In the genomic region with DNA sequence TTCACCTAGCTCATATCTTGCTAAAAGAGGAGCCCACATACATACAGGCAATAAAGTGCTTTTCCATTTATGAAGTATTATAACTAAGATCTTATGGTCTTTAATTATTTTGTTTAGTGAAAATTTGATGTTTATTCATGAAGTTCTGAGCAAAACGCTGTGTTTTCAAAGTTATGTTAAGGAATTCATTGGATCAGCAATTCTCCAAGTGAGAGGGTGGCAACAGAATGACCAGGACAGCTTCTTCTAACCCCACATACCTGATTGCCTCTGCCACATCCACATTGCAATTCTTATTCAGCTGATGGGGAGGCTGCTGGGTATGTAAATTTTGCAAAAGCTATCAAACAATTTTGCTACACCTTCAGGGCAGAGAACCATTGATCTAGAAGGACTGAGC, we compare ENCODE assay signal across 3 cellular contexts.
TF ChIP-seq lines count a peak whose summit lies in the region.

No MANE protein-coding gene starts in this region.

TF ChIP-seq in SK-N-SH, 30 proteins besides CTCF, POLR2A, EP300 and RAD21 (continues in another document):
- TF ChIP-seq, protein P1, sequence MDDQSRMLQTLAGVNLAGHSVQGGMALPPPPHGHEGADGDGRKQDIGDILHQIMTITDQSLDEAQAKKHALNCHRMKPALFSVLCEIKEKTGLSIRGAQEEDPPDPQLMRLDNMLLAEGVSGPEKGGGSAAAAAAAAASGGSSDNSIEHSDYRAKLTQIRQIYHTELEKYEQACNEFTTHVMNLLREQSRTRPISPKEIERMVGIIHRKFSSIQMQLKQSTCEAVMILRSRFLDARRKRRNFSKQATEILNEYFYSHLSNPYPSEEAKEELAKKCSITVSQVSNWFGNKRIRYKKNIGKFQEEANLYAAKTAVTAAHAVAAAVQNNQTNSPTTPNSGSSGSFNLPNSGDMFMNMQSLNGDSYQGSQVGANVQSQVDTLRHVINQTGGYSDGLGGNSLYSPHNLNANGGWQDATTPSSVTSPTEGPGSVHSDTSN (IDR thresholded peaks at IDR 0.05) = no peak
- TF ChIP-seq, protein P2, sequence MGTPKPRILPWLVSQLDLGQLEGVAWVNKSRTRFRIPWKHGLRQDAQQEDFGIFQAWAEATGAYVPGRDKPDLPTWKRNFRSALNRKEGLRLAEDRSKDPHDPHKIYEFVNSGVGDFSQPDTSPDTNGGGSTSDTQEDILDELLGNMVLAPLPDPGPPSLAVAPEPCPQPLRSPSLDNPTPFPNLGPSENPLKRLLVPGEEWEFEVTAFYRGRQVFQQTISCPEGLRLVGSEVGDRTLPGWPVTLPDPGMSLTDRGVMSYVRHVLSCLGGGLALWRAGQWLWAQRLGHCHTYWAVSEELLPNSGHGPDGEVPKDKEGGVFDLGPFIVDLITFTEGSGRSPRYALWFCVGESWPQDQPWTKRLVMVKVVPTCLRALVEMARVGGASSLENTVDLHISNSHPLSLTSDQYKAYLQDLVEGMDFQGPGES (IDR thresholded peaks at IDR 0.05; ENCODE audit: low read depth, low read length) = no peak
- TF ChIP-seq, protein P3, sequence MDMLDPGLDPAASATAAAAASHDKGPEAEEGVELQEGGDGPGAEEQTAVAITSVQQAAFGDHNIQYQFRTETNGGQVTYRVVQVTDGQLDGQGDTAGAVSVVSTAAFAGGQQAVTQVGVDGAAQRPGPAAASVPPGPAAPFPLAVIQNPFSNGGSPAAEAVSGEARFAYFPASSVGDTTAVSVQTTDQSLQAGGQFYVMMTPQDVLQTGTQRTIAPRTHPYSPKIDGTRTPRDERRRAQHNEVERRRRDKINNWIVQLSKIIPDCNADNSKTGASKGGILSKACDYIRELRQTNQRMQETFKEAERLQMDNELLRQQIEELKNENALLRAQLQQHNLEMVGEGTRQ (IDR thresholded peaks at IDR 0.05; ENCODE audit: borderline replicate concordance, low read depth, low read length) = no peak
- TF ChIP-seq SMC3 (IDR thresholded peaks at IDR 0.05; ENCODE audit: low read depth, low read length) (no peak), RXRA (IDR thresholded peaks at IDR 0.05; ENCODE audit: borderline replicate concordance, low read depth) (no peak), ELF1 (IDR thresholded peaks at IDR 0.05) (no peak), FOXJ3 (CRISPR knock-in tag; IDR thresholded peaks at IDR 0.05) (no peak), POLR2AphosphoS5 (IDR thresholded peaks at IDR 0.05; ENCODE audit: low read depth, low read length) (no peak)
- TF ChIP-seq, protein P4, sequence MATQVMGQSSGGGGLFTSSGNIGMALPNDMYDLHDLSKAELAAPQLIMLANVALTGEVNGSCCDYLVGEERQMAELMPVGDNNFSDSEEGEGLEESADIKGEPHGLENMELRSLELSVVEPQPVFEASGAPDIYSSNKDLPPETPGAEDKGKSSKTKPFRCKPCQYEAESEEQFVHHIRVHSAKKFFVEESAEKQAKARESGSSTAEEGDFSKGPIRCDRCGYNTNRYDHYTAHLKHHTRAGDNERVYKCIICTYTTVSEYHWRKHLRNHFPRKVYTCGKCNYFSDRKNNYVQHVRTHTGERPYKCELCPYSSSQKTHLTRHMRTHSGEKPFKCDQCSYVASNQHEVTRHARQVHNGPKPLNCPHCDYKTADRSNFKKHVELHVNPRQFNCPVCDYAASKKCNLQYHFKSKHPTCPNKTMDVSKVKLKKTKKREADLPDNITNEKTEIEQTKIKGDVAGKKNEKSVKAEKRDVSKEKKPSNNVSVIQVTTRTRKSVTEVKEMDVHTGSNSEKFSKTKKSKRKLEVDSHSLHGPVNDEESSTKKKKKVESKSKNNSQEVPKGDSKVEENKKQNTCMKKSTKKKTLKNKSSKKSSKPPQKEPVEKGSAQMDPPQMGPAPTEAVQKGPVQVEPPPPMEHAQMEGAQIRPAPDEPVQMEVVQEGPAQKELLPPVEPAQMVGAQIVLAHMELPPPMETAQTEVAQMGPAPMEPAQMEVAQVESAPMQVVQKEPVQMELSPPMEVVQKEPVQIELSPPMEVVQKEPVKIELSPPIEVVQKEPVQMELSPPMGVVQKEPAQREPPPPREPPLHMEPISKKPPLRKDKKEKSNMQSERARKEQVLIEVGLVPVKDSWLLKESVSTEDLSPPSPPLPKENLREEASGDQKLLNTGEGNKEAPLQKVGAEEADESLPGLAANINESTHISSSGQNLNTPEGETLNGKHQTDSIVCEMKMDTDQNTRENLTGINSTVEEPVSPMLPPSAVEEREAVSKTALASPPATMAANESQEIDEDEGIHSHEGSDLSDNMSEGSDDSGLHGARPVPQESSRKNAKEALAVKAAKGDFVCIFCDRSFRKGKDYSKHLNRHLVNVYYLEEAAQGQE (IDR thresholded peaks at IDR 0.05; ENCODE audit: low read depth, low read length) = no peak
- TF ChIP-seq, protein P5, sequence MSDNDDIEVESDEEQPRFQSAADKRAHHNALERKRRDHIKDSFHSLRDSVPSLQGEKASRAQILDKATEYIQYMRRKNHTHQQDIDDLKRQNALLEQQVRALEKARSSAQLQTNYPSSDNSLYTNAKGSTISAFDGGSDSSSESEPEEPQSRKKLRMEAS (IDR thresholded peaks at IDR 0.05; ENCODE audit: low read depth) = no peak

TF ChIP-seq in SK-N-SH treated with all-trans-retinoic acid at 6 μM for 48 hours, 23 proteins besides CTCF, POLR2A, EP300 and RAD21 (continued from another document and continues in another):
- TF ChIP-seq, protein P6, sequence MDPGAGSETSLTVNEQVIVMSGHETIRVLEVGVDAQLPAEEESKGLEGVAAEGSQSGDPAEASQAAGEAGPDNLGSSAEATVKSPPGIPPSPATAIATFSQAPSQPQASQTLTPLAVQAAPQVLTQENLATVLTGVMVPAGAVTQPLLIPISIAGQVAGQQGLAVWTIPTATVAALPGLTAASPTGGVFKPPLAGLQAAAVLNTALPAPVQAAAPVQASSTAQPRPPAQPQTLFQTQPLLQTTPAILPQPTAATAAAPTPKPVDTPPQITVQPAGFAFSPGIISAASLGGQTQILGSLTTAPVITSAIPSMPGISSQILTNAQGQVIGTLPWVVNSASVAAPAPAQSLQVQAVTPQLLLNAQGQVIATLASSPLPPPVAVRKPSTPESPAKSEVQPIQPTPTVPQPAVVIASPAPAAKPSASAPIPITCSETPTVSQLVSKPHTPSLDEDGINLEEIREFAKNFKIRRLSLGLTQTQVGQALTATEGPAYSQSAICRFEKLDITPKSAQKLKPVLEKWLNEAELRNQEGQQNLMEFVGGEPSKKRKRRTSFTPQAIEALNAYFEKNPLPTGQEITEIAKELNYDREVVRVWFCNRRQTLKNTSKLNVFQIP (CRISPR knock-in tag; IDR thresholded peaks at IDR 0.05; ENCODE audit: borderline replicate concordance, low read depth) = no peak
- TF ChIP-seq, protein P7, sequence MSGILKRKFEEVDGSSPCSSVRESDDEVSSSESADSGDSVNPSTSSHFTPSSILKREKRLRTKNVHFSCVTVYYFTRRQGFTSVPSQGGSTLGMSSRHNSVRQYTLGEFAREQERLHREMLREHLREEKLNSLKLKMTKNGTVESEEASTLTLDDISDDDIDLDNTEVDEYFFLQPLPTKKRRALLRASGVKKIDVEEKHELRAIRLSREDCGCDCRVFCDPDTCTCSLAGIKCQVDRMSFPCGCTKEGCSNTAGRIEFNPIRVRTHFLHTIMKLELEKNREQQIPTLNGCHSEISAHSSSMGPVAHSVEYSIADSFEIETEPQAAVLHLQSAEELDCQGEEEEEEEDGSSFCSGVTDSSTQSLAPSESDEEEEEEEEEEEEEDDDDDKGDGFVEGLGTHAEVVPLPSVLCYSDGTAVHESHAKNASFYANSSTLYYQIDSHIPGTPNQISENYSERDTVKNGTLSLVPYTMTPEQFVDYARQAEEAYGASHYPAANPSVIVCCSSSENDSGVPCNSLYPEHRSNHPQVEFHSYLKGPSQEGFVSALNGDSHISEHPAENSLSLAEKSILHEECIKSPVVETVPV (CRISPR knock-in tag; IDR thresholded peaks at IDR 0.05) = no peak
- no peak for TF ChIP-seq ZNF70 (CRISPR knock-in tag; IDR thresholded peaks at IDR 0.05)
- TF ChIP-seq ZNF8 (CRISPR knock-in tag; IDR thresholded peaks at IDR 0.05) = no peak
- no peak for TF ChIP-seq RARB (CRISPR knock-in tag; IDR thresholded peaks at IDR 0.05)
- TF ChIP-seq TCF4 (CRISPR knock-in tag; IDR thresholded peaks at IDR 0.05; ENCODE audit: borderline replicate concordance) = no peak
- no peak for TF ChIP-seq ZC3H10 (CRISPR knock-in tag; IDR thresholded peaks at IDR 0.05)
- TF ChIP-seq, protein P8, sequence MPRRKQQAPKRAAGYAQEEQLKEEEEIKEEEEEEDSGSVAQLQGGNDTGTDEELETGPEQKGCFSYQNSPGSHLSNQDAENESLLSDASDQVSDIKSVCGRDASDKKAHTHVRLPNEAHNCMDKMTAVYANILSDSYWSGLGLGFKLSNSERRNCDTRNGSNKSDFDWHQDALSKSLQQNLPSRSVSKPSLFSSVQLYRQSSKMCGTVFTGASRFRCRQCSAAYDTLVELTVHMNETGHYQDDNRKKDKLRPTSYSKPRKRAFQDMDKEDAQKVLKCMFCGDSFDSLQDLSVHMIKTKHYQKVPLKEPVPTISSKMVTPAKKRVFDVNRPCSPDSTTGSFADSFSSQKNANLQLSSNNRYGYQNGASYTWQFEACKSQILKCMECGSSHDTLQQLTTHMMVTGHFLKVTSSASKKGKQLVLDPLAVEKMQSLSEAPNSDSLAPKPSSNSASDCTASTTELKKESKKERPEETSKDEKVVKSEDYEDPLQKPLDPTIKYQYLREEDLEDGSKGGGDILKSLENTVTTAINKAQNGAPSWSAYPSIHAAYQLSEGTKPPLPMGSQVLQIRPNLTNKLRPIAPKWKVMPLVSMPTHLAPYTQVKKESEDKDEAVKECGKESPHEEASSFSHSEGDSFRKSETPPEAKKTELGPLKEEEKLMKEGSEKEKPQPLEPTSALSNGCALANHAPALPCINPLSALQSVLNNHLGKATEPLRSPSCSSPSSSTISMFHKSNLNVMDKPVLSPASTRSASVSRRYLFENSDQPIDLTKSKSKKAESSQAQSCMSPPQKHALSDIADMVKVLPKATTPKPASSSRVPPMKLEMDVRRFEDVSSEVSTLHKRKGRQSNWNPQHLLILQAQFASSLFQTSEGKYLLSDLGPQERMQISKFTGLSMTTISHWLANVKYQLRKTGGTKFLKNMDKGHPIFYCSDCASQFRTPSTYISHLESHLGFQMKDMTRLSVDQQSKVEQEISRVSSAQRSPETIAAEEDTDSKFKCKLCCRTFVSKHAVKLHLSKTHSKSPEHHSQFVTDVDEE (CRISPR knock-in tag; IDR thresholded peaks at IDR 0.05) = no peak
- TF ChIP-seq TOX (CRISPR knock-in tag; IDR thresholded peaks at IDR 0.05; ENCODE audit: borderline replicate concordance) = no peak
- no peak for TF ChIP-seq GLIS3 (CRISPR knock-in tag; IDR thresholded peaks at IDR 0.05)
- no peak for TF ChIP-seq ZFP30 (CRISPR knock-in tag; IDR thresholded peaks at IDR 0.05)
- TF ChIP-seq PPARA (CRISPR knock-in tag; IDR thresholded peaks at IDR 0.05; ENCODE audit: borderline replicate concordance) = no peak
- no peak for TF ChIP-seq BACH2 (CRISPR knock-in tag; IDR thresholded peaks at IDR 0.05; ENCODE audit: borderline replicate concordance)
- TF ChIP-seq ZNF565 (CRISPR knock-in tag; conservative IDR thresholded peaks at IDR 0.05; ENCODE audit: low read depth) = no peak

TF ChIP-seq in endothelial cell of umbilical vein, 7 proteins besides CTCF, POLR2A, EP300 and RAD21 (continued from another document):
- no peak for TF ChIP-seq POLR2AphosphoS5 (IDR thresholded peaks at IDR 0.05; ENCODE audit: insufficient read depth, low read depth, low read length)
- TF ChIP-seq GATA2 (IDR thresholded peaks at IDR 0.05; ENCODE audit: insufficient read depth, insufficient read length, low read depth, low read length) = no peak
